1 cellular context compared by ENCODE assay signal in the genomic region with DNA sequence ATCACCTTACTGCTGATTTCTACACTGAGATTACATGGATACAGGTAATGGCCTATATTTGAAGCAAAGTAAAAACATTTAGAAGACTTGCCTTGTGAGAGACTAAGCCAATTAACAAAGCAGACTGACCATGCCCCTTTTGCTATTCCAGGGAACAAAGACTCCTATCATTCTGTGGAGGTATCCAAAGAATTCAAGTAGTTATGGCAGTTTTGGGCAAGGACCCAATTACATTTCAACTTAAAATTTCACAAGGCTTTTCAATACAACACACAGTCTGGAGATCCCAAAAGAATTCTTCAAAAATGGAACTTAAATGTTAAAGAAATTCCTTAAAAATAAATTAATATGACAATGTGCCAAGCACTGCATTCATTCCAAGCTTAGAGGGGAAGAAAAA.
TF ChIP-seq lines count a peak whose summit lies in the region.

No MANE protein-coding gene starts in this region.

TF ChIP-seq in IMR-90, 13 proteins besides CTCF, POLR2A, EP300 and RAD21 (continued from another document):
- TF ChIP-seq, protein P1, sequence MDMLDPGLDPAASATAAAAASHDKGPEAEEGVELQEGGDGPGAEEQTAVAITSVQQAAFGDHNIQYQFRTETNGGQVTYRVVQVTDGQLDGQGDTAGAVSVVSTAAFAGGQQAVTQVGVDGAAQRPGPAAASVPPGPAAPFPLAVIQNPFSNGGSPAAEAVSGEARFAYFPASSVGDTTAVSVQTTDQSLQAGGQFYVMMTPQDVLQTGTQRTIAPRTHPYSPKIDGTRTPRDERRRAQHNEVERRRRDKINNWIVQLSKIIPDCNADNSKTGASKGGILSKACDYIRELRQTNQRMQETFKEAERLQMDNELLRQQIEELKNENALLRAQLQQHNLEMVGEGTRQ (IDR thresholded peaks at IDR 0.05; ENCODE audit: low read depth, low read length) = no peak
